Comparison of ENCODE assay signal across 15 cellular contexts in genomic region chr14:52412426-52412825, GRCh38.
DNase-seq lines count a peak whose midpoint lies in the region; ATAC-seq and TF ChIP-seq lines count a peak whose summit lies in the region.
"Had no signal": no experiment of that assay in that cellular context is flagged by ENCODE, and none has a peak within 500 bp of the region (broad histone marks: within the 10 kb centered on the region; RNA-seq: fewer than 3 reads in every experiment).

No MANE protein-coding gene starts in this region.

- no peaks in the 10 kb centered on the region for H3K9me3 Mint-ChIP-seq in stimulated activated naive CD8-positive, alpha-beta T cell treated with anti-CD3 and anti-CD28 coated beads, Interleukin-15, Interleukin-2, amounts not matched to agents 100 ng/mL and 50 ng/mL, for 24 hours
- H3K9me3 Mint-ChIP-seq in stimulated activated naive CD8-positive, alpha-beta T cell treated with anti-CD3 and anti-CD28 coated beads, Interleukin-15, amount 100 ng/mL, for 72 hours = no peaks in the 10 kb centered on the region
- H3K9me3 Mint-ChIP-seq: H9, IgD-negative memory B cell had no signal

- H3K36me3 Mint-ChIP-seq in stimulated activated naive CD8-positive, alpha-beta T cell treated with anti-CD3 and anti-CD28 coated beads, Interleukin-15, Interleukin-2, amounts not matched to agents 100 ng/mL and 50 ng/mL, for 24 hours (ENCODE audit: low read depth) = no peaks in the 10 kb centered on the region
- H3K36me3 Mint-ChIP-seq: IgD-negative memory B cell had no signal

- peak overlapping the region; percentile 96 for H3K27ac Mint-ChIP-seq in stimulated activated naive CD8-positive, alpha-beta T cell treated with anti-CD3 and anti-CD28 coated beads, Interleukin-15, Interleukin-2, amounts not matched to agents 100 ng/mL and 50 ng/mL, for 24 hours
- peak overlapping the region in 1 of 2 donors; percentile 30 for H3K27ac Mint-ChIP-seq in stimulated activated naive CD8-positive, alpha-beta T cell treated with anti-CD3 and anti-CD28 coated beads, Interleukin-15, amount 100 ng/mL, for 72 hours
- H3K27ac Mint-ChIP-seq: H9, IgD-negative memory B cell had no signal

- no peak overlapping the region for H3K4me3 Mint-ChIP-seq in stimulated activated naive CD8-positive, alpha-beta T cell treated with anti-CD3 and anti-CD28 coated beads, Interleukin-15, Interleukin-2, amounts not matched to agents 100 ng/mL and 50 ng/mL, for 24 hours
- H3K4me3 Mint-ChIP-seq in stimulated activated naive CD8-positive, alpha-beta T cell treated with anti-CD3 and anti-CD28 coated beads, Interleukin-15, amount 100 ng/mL, for 72 hours = no peak overlapping the region
- H3K4me3 Mint-ChIP-seq: H9, IgD-negative memory B cell had no signal

- ATAC-seq in stimulated activated naive CD8-positive, alpha-beta T cell treated with anti-CD3 and anti-CD28 coated beads, Interleukin-15, amount 100 ng/mL, for 72 hours = no peak
- ATAC-seq in SK-N-SH treated with all-trans-retinoic acid at 6 μM for 48 hours = peak; percentile 81
- no peak for ATAC-seq in GM18520 (IDR thresholded peaks at IDR 0.05; ENCODE audit: unreplicated experiment)
- no peak for ATAC-seq in GM21515 (IDR thresholded peaks at IDR 0.05; ENCODE audit: unreplicated experiment)
- ATAC-seq: PC-3 had no signal

- peaks cover 47% of the 10 kb centered on the region for H3K4me1 Mint-ChIP-seq in stimulated activated naive CD8-positive, alpha-beta T cell treated with anti-CD3 and anti-CD28 coated beads, Interleukin-15, Interleukin-2, amounts not matched to agents 100 ng/mL and 50 ng/mL, for 24 hours (ENCODE audit: low read depth)
- peaks cover 39% of the 10 kb centered on the region for H3K4me1 Mint-ChIP-seq in stimulated activated naive CD8-positive, alpha-beta T cell treated with anti-CD3 and anti-CD28 coated beads, Interleukin-15, amount 100 ng/mL, for 72 hours
- H3K4me1 Mint-ChIP-seq: H9 had no signal

- no peaks in the 10 kb centered on the region for H3K27me3 Mint-ChIP-seq in stimulated activated naive CD8-positive, alpha-beta T cell treated with anti-CD3 and anti-CD28 coated beads, Interleukin-15, Interleukin-2, amounts not matched to agents 100 ng/mL and 50 ng/mL, for 24 hours
- no peaks in the 10 kb centered on the region for H3K27me3 Mint-ChIP-seq in stimulated activated naive CD8-positive, alpha-beta T cell treated with anti-CD3 and anti-CD28 coated beads, Interleukin-15, amount 100 ng/mL, for 72 hours

- no peak for DNase-seq in stimulated activated naive CD8-positive, alpha-beta T cell treated with anti-CD3 and anti-CD28 coated beads, Interleukin-15, amount 100 ng/mL, for 72 hours
- DNase-seq in fibroblast of gingiva (ENCODE audit: low read depth) = peak; percentile 56
- no peak for DNase-seq in stimulated activated CD4-positive, alpha-beta T cell treated with anti-CD3 and anti-CD28 coated beads, Interleukin-15, amount 100 ng/mL, for 24 hours
- DNase-seq: AML-193, COR-L47, H9, NCI-H1417, NCI-H187 treated with DMSO at 0.1 percent for 48 hours, NCI-H446 treated with DMSO at 0.1 percent for 48 hours, PC-3 had no signal

TF ChIP-seq in SK-N-SH treated with all-trans-retinoic acid at 6 μM for 48 hours, 23 proteins besides CTCF, POLR2A, EP300 and RAD21:
- TF ChIP-seq TOX (CRISPR knock-in tag; IDR thresholded peaks at IDR 0.05; ENCODE audit: borderline replicate concordance) (0 out of 2 replicates have a peak, but pooled peaks have one; percentile 20), ISL1 (CRISPR knock-in tag; IDR thresholded peaks at IDR 0.05) (peak; percentile 50), RARB (CRISPR knock-in tag; IDR thresholded peaks at IDR 0.05) (no peak), SNAI2 (CRISPR knock-in tag; IDR thresholded peaks at IDR 0.05) (0 out of 2 replicates have a peak, but pooled peaks have one; percentile 33)
